ENCODE assay signal across 14 cellular contexts in genomic region chr1:173333581-173333980, GRCh38.
DNase-seq lines count a peak whose midpoint lies in the region; ATAC-seq, FAIRE-seq and TF ChIP-seq lines count a peak whose summit lies in the region.
"Had no signal": no experiment of that assay in that cellular context is flagged by ENCODE, and none has a peak within 500 bp of the region (broad histone marks: within the 10 kb centered on the region; RNA-seq: fewer than 3 reads in every experiment).

No MANE protein-coding gene starts in this region.

- H3K27me3 Mint-ChIP-seq in Calu3 (ENCODE audit: unreplicated experiment), result no peaks in the 10 kb centered on the region
- H3K27me3 Mint-ChIP-seq: brain; naive thymus-derived CD4-positive, alpha-beta T cell had no signal

- ATAC-seq in GM19452 (IDR thresholded peaks at IDR 0.05; ENCODE audit: unreplicated experiment) (peak; percentile 60), HG03064 (IDR thresholded peaks at IDR 0.05; ENCODE audit: low read depth, unreplicated experiment) (peak; percentile 74), esophagus mucosa (no peak)
- ATAC-seq: naive thymus-derived CD4-positive, alpha-beta T cell had no signal

- intact Hi-C loops in Calu3 (cut with micrococcal nuclease; ENCODE audit: unreplicated experiment), result no loop called here

- H3K27ac Mint-ChIP-seq in Calu3 (ENCODE audit: unreplicated experiment), result no peak overlapping the region
- H3K27ac Mint-ChIP-seq: brain had no signal

- in situ Hi-C loops in brain microvascular endothelial cell (cut with HindIII; ENCODE audit: low pct_ligation_motif_present, low sequenced_read_pairs), result no loop called here

- no peak overlapping the region for H3K4me3 Mint-ChIP-seq in Calu3 (ENCODE audit: low read depth, unreplicated experiment)
- H3K4me3 Mint-ChIP-seq: brain; naive thymus-derived CD4-positive, alpha-beta T cell had no signal

- peak overlapping the region; percentile 74 for H3K27ac ChIP-seq in brain microvascular endothelial cell

- no TSS peak for BruUV-seq in Calu3 (replicated peaks; lab: Mats Ljungman, UMichigan)

- H3K36me3 ChIP-seq in brain microvascular endothelial cell (replicated peaks), result no peaks in the 10 kb centered on the region

- no peaks in the 10 kb centered on the region for H3K9me3 Mint-ChIP-seq in Calu3 (ENCODE audit: low read depth, unreplicated experiment)
- H3K9me3 Mint-ChIP-seq: brain; naive thymus-derived CD4-positive, alpha-beta T cell had no signal

- TF ChIP-seq CTCF in brain microvascular endothelial cell (IDR thresholded peaks at IDR 0.05; ENCODE audit: low read depth, low read length, missing control alignments), result no peak
- no peak for TF ChIP-seq CTCF in Calu3 (IDR thresholded peaks at IDR 0.05; ENCODE audit: unreplicated experiment)

- TF ChIP-seq POLR2A in GM12892 (IDR thresholded peaks at IDR 0.05; ENCODE audit: low read depth, low read length), result no peak

- no peaks in the 10 kb centered on the region for H3K36me3 Mint-ChIP-seq in Calu3 (ENCODE audit: insufficient read depth, unreplicated experiment)
- H3K36me3 Mint-ChIP-seq: brain had no signal

- H3K27me3 ChIP-seq in brain microvascular endothelial cell (replicated peaks), result no peaks in the 10 kb centered on the region

- DNase-seq in GM12892 (ENCODE audit: insufficient read length), result no peak
- DNase-seq in brain microvascular endothelial cell, result peak; percentile 76
- no peak for DNase-seq in GDM1 (lab: John Stamatoyannopoulos, UW)
- DNase-seq in stimulated activated CD4-positive, alpha-beta T cell treated with anti-CD3 and anti-CD28 coated beads, Interleukin-4, amount 100 ng/mL, for 4 hours, result no peak
- DNase-seq in Calu3, result no peak
- DNase-seq: activated CD4-positive, alpha-beta T cell treated with anti-CD3 and anti-CD28 coated beads, Interleukin-2, amount 50 U/mL, for 1 hour; naive thymus-derived CD4-positive, alpha-beta T cell; NCI-H1092 treated with DMSO at 0.1 percent for 48 hours; RPMI8226 had no signal

- H3K4me1 Mint-ChIP-seq in Calu3 (ENCODE audit: low read depth, unreplicated experiment), result no peaks in the 10 kb centered on the region
- H3K4me1 Mint-ChIP-seq: brain had no signal

- H3K4me3 ChIP-seq in brain microvascular endothelial cell (ENCODE audit: low read depth, low read length), result no peak overlapping the region

- CTCF ChIA-PET in Calu3 (lab: Charles Lee), result no interaction called here

- FAIRE-seq in GM12892 (lab: Jason Lieb, UNC), result peak; percentile 91
- FAIRE-seq: H54 had no signal
